ENCODE assay signal across 19 cellular contexts in the genomic region with DNA sequence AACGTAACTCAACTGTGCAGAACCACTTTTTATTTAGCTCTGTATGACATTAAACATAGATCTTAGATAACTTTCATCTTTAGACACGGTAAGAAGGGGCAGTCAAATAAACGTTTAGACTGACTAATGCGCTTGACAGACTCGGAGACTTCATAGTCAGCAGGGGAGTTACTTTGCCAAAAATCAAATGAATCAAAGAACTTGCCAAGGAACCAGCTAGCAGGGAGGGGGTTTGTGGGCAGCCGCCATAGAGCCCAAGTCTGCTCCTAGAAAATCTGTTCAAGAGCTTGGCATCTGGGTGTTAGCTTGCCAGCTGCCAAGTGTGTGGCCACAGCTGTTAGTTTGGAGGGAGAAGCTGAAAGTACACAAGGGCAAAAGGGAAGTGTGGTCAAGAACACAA.
DNase-seq lines count a peak whose midpoint lies in the region; TF ChIP-seq lines count a peak whose summit lies in the region.
"Had no signal": no experiment of that assay in that cellular context is flagged by ENCODE, and none has a peak within 500 bp of the region (broad histone marks: within the 10 kb centered on the region; RNA-seq: fewer than 3 reads in every experiment).

No MANE protein-coding gene starts in this region.

- BruUV-seq in PC-9 (replicated peaks; lab: Mats Ljungman, UMichigan) = no TSS peak

- H3K4me3 ChIP-seq in PC-9 = no peak overlapping the region
- H3K4me3 ChIP-seq: lower lobe of right lung, Peyer's patch had no signal

- H3K27ac ChIP-seq in PC-9 = no peak overlapping the region
- H3K27ac ChIP-seq: lower lobe of right lung, Peyer's patch had no signal

- CTCF ChIA-PET in PC-9 (lab: Charles Lee) = no interaction called here

- H2AFZ ChIP-seq in PC-9 = no peak overlapping the region

- no peaks in the 10 kb centered on the region for H3K4me1 ChIP-seq in PC-9 (replicated peaks; ENCODE audit: insufficient read depth)
- H3K4me1 ChIP-seq: lower lobe of right lung, Peyer's patch had no signal

- TF ChIP-seq CTCF in PC-9 (conservative IDR thresholded peaks at IDR 0.05) = no peak

- DNase-seq in DMS 273 treated with DMSO at 0.1 percent for 48 hours (lab: John Stamatoyannopoulos, UW) = peak; percentile 93
- peak; percentile 99 for DNase-seq in NCI-H446 treated with DMSO at 0.1 percent for 48 hours (lab: John Stamatoyannopoulos, UW)
- peak; percentile 3 for DNase-seq in cerebellum (ENCODE audit: low spot score)
- peak; percentile 82 for DNase-seq in myocyte (ENCODE audit: low read depth)
- no peak for DNase-seq in activated CD4-positive, alpha-beta T cell treated with anti-CD3 and anti-CD28 coated beads for 4 hours
- DNase-seq in activated effector memory CD4-positive, alpha-beta T cell treated with anti-CD3 and anti-CD28 coated beads, Interleukin-2, amount 50 U/mL, for 16 hours = no peak
- DNase-seq in SKM-1 (lab: John Stamatoyannopoulos, UW; ENCODE audit: unreplicated experiment) = no peak
- DNase-seq in PC-9 = no peak
- DNase-seq: activated CD4-positive, alpha-beta T cell treated with anti-CD3 and anti-CD28 coated beads, Interleukin-2, amount 50 U/mL, for 48 hours; activated naive CD8-positive, alpha-beta T cell treated with anti-CD3 and anti-CD28 coated beads, Interleukin-2, amount 10 ng/mL, durations not matched to agents 7 days and 5 days; activated T-cell treated with anti-CD3 and anti-CD28 coated beads, Interleukin-2, amount 50 U/mL, for 24 hours; CD8-positive, alpha-beta T cell; EL; H7; lower lobe of right lung; NCI-H187 treated with DMSO at 0.1 percent for 48 hours; NCI-H526 treated with DMSO at 0.1 percent for 48 hours; Peyer's patch; SW 1271 had no signal

- H3K4me2 ChIP-seq in PC-9 = no peak overlapping the region

- H4K20me1 ChIP-seq in PC-9 (ENCODE audit: insufficient read depth) = no peaks in the 10 kb centered on the region

- no peaks in the 10 kb centered on the region for H3K9me2 ChIP-seq in PC-9 (ENCODE audit: insufficient read depth)

- H3K27me3 ChIP-seq in PC-9 (ENCODE audit: insufficient read depth, low read depth) = no peaks in the 10 kb centered on the region
- H3K27me3 ChIP-seq: Peyer's patch had no signal

- no peaks in the 10 kb centered on the region for H3K79me2 ChIP-seq in PC-9 (ENCODE audit: low read depth)

- POLR2A ChIA-PET in PC-9 (lab: Charles Lee; ENCODE audit: unreplicated experiment) = no interaction called here

- no peaks in the 10 kb centered on the region for H3K9me3 ChIP-seq in PC-9 (ENCODE audit: insufficient read depth, low read depth)
- H3K9me3 ChIP-seq: lower lobe of right lung, Peyer's patch had no signal

- intact Hi-C loops in PC-9 (cut with micrococcal nuclease; ENCODE audit: unreplicated experiment) = no loop called here

- H3F3A ChIP-seq in PC-9 (ENCODE audit: insufficient read depth, low read depth) = no peaks in the 10 kb centered on the region

- H3K36me3 ChIP-seq in PC-9 (ENCODE audit: low read depth) = no peaks in the 10 kb centered on the region
- H3K36me3 ChIP-seq: lower lobe of right lung, Peyer's patch had no signal

Comparison
In these comparisons a context has a peak if more than half of its experiments do, and no peak if none do; other contexts are left out.
1. DNase-seq: peak in DMS 273 treated with DMSO at 0.1 percent for 48 hours (single experiment), NCI-H446 treated with DMSO at 0.1 percent for 48 hours (single experiment), cerebellum (single experiment) and myocyte (single experiment); none in activated CD4-positive, alpha-beta T cell treated with anti-CD3 and anti-CD28 coated beads for 4 hours (0 of 2), activated effector memory CD4-positive, alpha-beta T cell treated with anti-CD3 and anti-CD28 coated beads, Interleukin-2, amount 50 U/mL, for 16 hours (single experiment), SKM-1 (single experiment) and PC-9 (0 of 2).